In the genomic region with DNA sequence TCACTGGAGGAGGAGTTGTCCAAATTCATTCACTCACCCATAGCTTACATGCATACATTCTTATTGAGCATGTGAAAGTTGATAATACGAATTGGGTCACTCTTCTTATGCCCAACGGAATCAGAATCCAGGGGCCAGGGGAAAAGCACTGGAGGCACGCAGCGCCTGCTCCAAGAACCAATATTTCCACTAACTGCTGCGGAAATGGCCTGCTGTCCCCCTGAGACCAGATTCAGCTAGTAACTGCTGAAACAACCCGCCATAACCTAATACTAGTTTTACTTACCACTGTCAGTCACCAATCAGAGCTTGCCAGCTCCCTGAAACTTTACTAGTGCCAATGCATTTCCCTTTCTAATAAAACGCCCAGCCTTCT, we compare ENCODE assay signal across 8 cellular contexts. TPM values are rescaled to one million over a fixed set of nuclear protein-coding genes. Genes with fewer than 3 reads are reported as not detected.
A peak's percentile ranks its signal among the peaks of the same experiment; 100 is the strongest.
DNase-seq lines count a peak whose midpoint lies in the region; ATAC-seq and TF ChIP-seq lines count a peak whose summit lies in the region.

No MANE protein-coding gene starts in this region.

- TF ChIP-seq CTCF in body of pancreas (IDR thresholded peaks at IDR 0.05) (no peak), type B pancreatic cell (conservative IDR thresholded peaks at IDR 0.05) (no peak)

- H3K4me1 Mint-ChIP-seq in activated naive CD4-positive, alpha-beta T cell treated with anti-CD3 and anti-CD28 coated beads for 36 hours (ENCODE audit: low read depth), result peaks cover 49% of the 10 kb centered on the region
- peaks cover 63% of the 10 kb centered on the region for H3K4me1 Mint-ChIP-seq in memory B cell
- H3K4me1 Mint-ChIP-seq in type B pancreatic cell (ENCODE audit: unreplicated experiment), result peaks cover 31% of the 10 kb centered on the region

- no peak for TF ChIP-seq POLR2A in body of pancreas (IDR thresholded peaks at IDR 0.05)

- H3K9me3 ChIP-seq in body of pancreas, result no peaks in the 10 kb centered on the region

- ATAC-seq in body of pancreas (no peak), memory B cell (ENCODE audit: low read depth) (no peak), GM19324 (IDR thresholded peaks at IDR 0.05; ENCODE audit: low FRiP score, unreplicated experiment) (no peak)

- peak overlapping the region; percentile 53 to 82 (median 72) for H3K27ac ChIP-seq in body of pancreas

- CTCF ChIA-PET in activated naive CD4-positive, alpha-beta T cell treated with anti-CD3 and anti-CD28 coated beads for 36 hours (lab: Charles Lee), result no interaction called here

- 45 to 63% methylated on average over 7 of the region's 7 CpGs for WGBS in body of pancreas, 2 donors

- no peaks in the 10 kb centered on the region for H3K36me3 ChIP-seq in body of pancreas (replicated peaks in 1 of 2; ENCODE audit: insufficient read depth in 1 of 2, low read depth in 2 of 2)

- no peak for DNase-seq in activated naive CD4-positive, alpha-beta T cell treated with anti-CD3 and anti-CD28 coated beads for 36 hours
- no peak for DNase-seq in activated naive CD4-positive, alpha-beta T cell treated with anti-CD3 and anti-CD28 coated beads, Interleukin-2, amount 50 U/mL, for 16 hours
- DNase-seq in body of pancreas (no peak), memory B cell (ENCODE audit: low spot score in 2 of 2) (no peak), type B pancreatic cell (ENCODE audit: extremely low spot score, unreplicated experiment) (no peak), midbrain (lab: John Stamatoyannopoulos, UW) (no peak), posterior cingulate gyrus (no peak)

- H3K4me3 Mint-ChIP-seq in activated naive CD4-positive, alpha-beta T cell treated with anti-CD3 and anti-CD28 coated beads for 36 hours, result peak overlapping the region; percentile 91
- H3K4me3 Mint-ChIP-seq in memory B cell, result peak overlapping the region; percentile 96
- peak overlapping the region; percentile 98 for H3K4me3 Mint-ChIP-seq in type B pancreatic cell

- no peaks in the 10 kb centered on the region for H3K27me3 ChIP-seq in body of pancreas

- peaks cover 15% of the 10 kb centered on the region for H3K36me3 Mint-ChIP-seq in activated naive CD4-positive, alpha-beta T cell treated with anti-CD3 and anti-CD28 coated beads for 36 hours (ENCODE audit: low read depth)
- H3K36me3 Mint-ChIP-seq in memory B cell, result peaks cover 1% of the 10 kb centered on the region
- no peaks in the 10 kb centered on the region for H3K36me3 Mint-ChIP-seq in type B pancreatic cell

- H3K4me1 ChIP-seq in body of pancreas, result peaks cover 40% of the 10 kb centered on the region

- H3K27me3 Mint-ChIP-seq in activated naive CD4-positive, alpha-beta T cell treated with anti-CD3 and anti-CD28 coated beads for 36 hours (ENCODE audit: low read depth), result no peaks in the 10 kb centered on the region
- H3K27me3 Mint-ChIP-seq in memory B cell, result no peaks in the 10 kb centered on the region
- H3K27me3 Mint-ChIP-seq in type B pancreatic cell, result peaks cover 46% of the 10 kb centered on the region

- peak overlapping the region; percentile 35 to 73 for H3K4me3 ChIP-seq in body of pancreas

- intact Hi-C loops in activated naive CD4-positive, alpha-beta T cell treated with anti-CD3 and anti-CD28 coated beads for 36 hours (cut with micrococcal nuclease), result loop anchor here (1.0 to 2.0 kb wide), 6 partner anchors 42 to 275 kb away; a partner anchor contains a TSS
- intact Hi-C loops in body of pancreas (cut with DNase I) (loop anchor here (10.0 kb wide), 1 partner anchor 71 kb away; a partner anchor contains a TSS), posterior cingulate gyrus (cut with DNase I) (loop anchor here (1.0 to 2.0 kb wide), 2 partner anchors 21 to 67 kb away; no protein-coding TSS in a partner anchor)

- H3K27ac Mint-ChIP-seq in activated naive CD4-positive, alpha-beta T cell treated with anti-CD3 and anti-CD28 coated beads for 36 hours, result peak overlapping the region; percentile 88
- peak overlapping the region; percentile 97 for H3K27ac Mint-ChIP-seq in memory B cell
- peak overlapping the region; percentile 83 for H3K27ac Mint-ChIP-seq in type B pancreatic cell

- peaks cover 5% of the 10 kb centered on the region for H3K9me3 Mint-ChIP-seq in activated naive CD4-positive, alpha-beta T cell treated with anti-CD3 and anti-CD28 coated beads for 36 hours
- H3K9me3 Mint-ChIP-seq in memory B cell, result no peaks in the 10 kb centered on the region
- H3K9me3 Mint-ChIP-seq in type B pancreatic cell, result no peaks in the 10 kb centered on the region

RNA-seq across cellular contexts. Expression of a gene that starts 0.6 kb away (rescaled TPM):
- 100 to 1,000 TPM; 232 to 237 TPM for total RNA-seq in activated naive CD4-positive, alpha-beta T cell treated with anti-CD3 and anti-CD28 coated beads for 36 hours
- 10 to 100 TPM; 47.5 to 57.7 TPM for total RNA-seq in body of pancreas
- total RNA-seq in type B pancreatic cell (ENCODE audit: low replicate concordance), result 149 and 177 TPM in 2 replicates
